Comparison of ENCODE assay signal across 17 cellular contexts in the genomic region with DNA sequence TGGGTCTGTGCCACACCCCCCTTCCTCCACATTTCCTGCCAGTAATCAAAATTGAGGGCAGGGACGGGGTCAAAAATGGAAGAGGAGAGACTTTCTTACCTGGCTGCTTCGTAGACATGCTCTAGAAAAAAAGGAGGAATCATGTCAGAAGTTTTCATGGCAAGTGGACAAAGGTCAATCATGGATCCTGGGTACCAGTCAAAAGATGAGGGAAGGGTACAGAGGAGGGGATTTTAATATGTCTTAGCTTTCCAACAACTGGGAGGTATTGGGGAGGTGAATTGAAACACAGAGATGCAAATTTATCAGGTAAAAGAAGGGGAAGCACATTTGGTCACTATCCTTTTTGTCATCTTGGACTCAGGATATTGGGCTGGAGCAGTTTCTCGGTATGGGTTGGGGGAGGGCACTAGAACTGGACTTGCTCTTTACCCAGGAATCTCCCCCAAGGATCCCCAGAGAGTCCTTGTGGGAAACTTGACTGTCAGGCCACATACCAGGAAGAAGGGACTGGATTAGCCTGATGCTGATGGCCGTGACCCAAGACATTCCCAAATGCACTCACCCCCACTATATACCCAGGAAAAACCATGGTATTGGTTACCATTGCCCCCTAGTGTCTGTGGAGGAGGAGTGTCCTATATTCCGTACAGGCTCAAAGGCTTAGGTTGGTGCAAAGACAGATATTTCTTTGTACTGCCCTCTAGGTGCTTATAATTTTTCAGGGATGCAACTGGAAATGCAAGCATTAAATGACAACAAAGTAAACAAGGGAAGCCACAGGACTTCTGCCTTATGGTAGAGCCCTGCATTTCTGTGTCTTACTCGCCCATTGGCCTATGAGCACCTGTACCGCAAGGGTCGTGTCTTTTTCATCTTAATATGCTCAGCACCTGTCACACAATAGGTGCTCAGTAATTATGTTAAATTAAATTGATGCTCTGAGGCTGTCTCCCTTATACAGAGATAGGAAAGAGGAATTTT. TPM values are rescaled to one million over a fixed set of nuclear protein-coding genes. Genes with fewer than 3 reads are reported as not detected.
A peak's percentile ranks its signal among the peaks of the same experiment; 100 is the strongest.
DNase-seq lines count a peak whose midpoint lies in the region; ATAC-seq and TF ChIP-seq lines count a peak whose summit lies in the region.
"Had no signal": no experiment of that assay in that cellular context is flagged by ENCODE, and none has a peak within 500 bp of the region (broad histone marks: within the 10 kb centered on the region; RNA-seq: fewer than 3 reads in every experiment).

No MANE protein-coding gene starts in this region.

- in situ Hi-C loops in GM23248 (cut with MboI) = no loop called here

- H4K20me1 ChIP-seq in GM23248 (ENCODE audit: insufficient read depth) (no peaks in the 10 kb centered on the region), OCI-LY3 (ENCODE audit: insufficient read depth, low read length) (no peaks in the 10 kb centered on the region)

- H3K27ac ChIP-seq in GM23248 (no peak overlapping the region), OCI-LY3 (ENCODE audit: low read length) (no peak overlapping the region)
- H3K27ac ChIP-seq: ascending aorta, tibial artery had no signal

- no peak overlapping the region for H3K4me2 ChIP-seq in GM23248 (ENCODE audit: unreplicated experiment)
- H3K4me2 ChIP-seq in OCI-LY3 (ENCODE audit: low read length) = no peak overlapping the region; the same call in 1 of the 2 replicates

- no peaks in the 10 kb centered on the region for H3K9me2 ChIP-seq in GM23248 (ENCODE audit: insufficient read depth)

- TF ChIP-seq CTCF in OCI-LY3 (IDR thresholded peaks at IDR 0.05; ENCODE audit: low read depth, low read length) = peak; percentile 69

- H3K36me3 ChIP-seq in GM23248 (ENCODE audit: low read depth) (no peaks in the 10 kb centered on the region), OCI-LY3 (replicated peaks; ENCODE audit: low read depth, low read length) (no peaks in the 10 kb centered on the region)
- H3K36me3 ChIP-seq: ascending aorta, tibial artery had no signal

- DNase-seq in EH (ENCODE audit: low read depth) (peak; percentile 9), GM23248 (peak; percentile 7), iPS-NIHi11 (ENCODE audit: low spot score) (peak; percentile 16)
- DNase-seq in stimulated activated CD4-positive, alpha-beta T cell treated with anti-CD3 and anti-CD28 coated beads, Interleukin-12 subunit alpha, Interleukin-12 subunit beta, amount 100 ng/mL, for 4 hours = no peak
- DNase-seq: activated T-cell treated with anti-CD3 and anti-CD28 coated beads for 4 hours, GOT3, midbrain, NCI-H1092 treated with DMSO at 0.1 percent for 48 hours, NCI-H526 treated with DMSO at 0.1 percent for 48 hours, T-helper 9 cell, tibial artery had no signal

- H2AFZ ChIP-seq in GM23248 (no peak overlapping the region), OCI-LY3 (ENCODE audit: low read depth, low read length) (no peak overlapping the region)

- H3K27me3 ChIP-seq in GM23248 (replicated peaks; ENCODE audit: insufficient read depth) (no peaks in the 10 kb centered on the region), OCI-LY3 (ENCODE audit: low read depth, low read length) (no peaks in the 10 kb centered on the region)
- H3K27me3 ChIP-seq: ascending aorta, tibial artery had no signal

- WGBS in GM23248 (ENCODE audit: low coverage in 1 of 2, low lambda C conversion rate in 2 of 2, missing lambda C conversion rate in 2 of 2), 2 experiments = 25 to 26% methylated on average over 7 to 8 of the region's 8 CpGs

- no peaks in the 10 kb centered on the region for H3F3A ChIP-seq in GM23248 (ENCODE audit: insufficient read depth)

- no peak overlapping the region for H3K4me3 ChIP-seq in GM23248
- H3K4me3 ChIP-seq in OCI-LY3 (ENCODE audit: low read length) = no peak overlapping the region
- H3K4me3 ChIP-seq: ascending aorta, tibial artery had no signal

- no peak overlapping the region for H3K9ac ChIP-seq in GM23248
- H3K9ac ChIP-seq in OCI-LY3 (ENCODE audit: low read length) = no peak overlapping the region

- H3K9me3 ChIP-seq in GM23248 (ENCODE audit: low read depth) (no peaks in the 10 kb centered on the region), OCI-LY3 (ENCODE audit: insufficient read depth, low read length) (no peaks in the 10 kb centered on the region)
- H3K9me3 ChIP-seq: ascending aorta, tibial artery had no signal

- H3K79me2 ChIP-seq in GM23248 (ENCODE audit: insufficient read depth) = no peaks in the 10 kb centered on the region
- H3K79me2 ChIP-seq in OCI-LY3 (ENCODE audit: low read length) = no peaks in the 10 kb centered on the region

- H3K4me1 ChIP-seq in GM23248 (ENCODE audit: insufficient read depth) = no peaks in the 10 kb centered on the region
- peaks cover 43% of the 10 kb centered on the region for H3K4me1 ChIP-seq in OCI-LY3 (ENCODE audit: low read length)
- H3K4me1 ChIP-seq: ascending aorta, tibial artery had no signal

- ATAC-seq in GM19452 (IDR thresholded peaks at IDR 0.05; ENCODE audit: unreplicated experiment) (no peak), HG02981 (IDR thresholded peaks at IDR 0.05; ENCODE audit: unreplicated experiment) (no peak), GM21529 (IDR thresholded peaks at IDR 0.05; ENCODE audit: unreplicated experiment) (no peak)

RNA-seq across cellular contexts. Expression of a gene that starts 16.8 kb away (rescaled TPM):
- total RNA-seq in GM23248 (2014; rRNA removed; shearing (Covaris generic)) = not detected in 2 replicates
- not detected in 2 replicates for polyA plus RNA-seq in GM23248 (2016; fragmentation: Nextera tagmentation; extraction: Ambion mirVana)
- total RNA-seq: renal cortical epithelial cell had no signal
